ENCODE assay signal across 9 cellular contexts in the genomic region with DNA sequence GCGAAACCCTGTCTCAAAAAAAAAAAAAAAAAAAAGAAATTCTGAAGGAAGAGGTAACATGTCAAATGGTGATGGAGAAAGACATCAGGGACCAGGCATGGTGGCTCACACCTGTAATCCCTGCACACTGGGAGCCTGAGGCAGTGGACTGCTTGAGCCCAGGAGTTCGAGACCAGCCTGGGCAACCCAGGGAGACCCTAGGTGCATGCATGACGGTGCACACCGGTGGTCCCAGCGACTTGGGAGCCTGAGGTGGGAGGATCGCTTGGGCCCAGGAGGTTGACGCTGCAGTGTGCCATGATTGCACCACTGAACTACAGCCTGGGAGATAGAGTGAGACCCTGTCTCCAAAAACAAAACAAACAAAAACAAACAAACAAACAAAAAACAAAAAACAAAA. TPM values are rescaled to one million over a fixed set of nuclear protein-coding genes. Genes with fewer than 3 reads are reported as not detected.
DNase-seq lines count a peak whose midpoint lies in the region; ATAC-seq and TF ChIP-seq lines count a peak whose summit lies in the region.
"Had no signal": no experiment of that assay in that cellular context is flagged by ENCODE, and none has a peak within 500 bp of the region (broad histone marks: within the 10 kb centered on the region; RNA-seq: fewer than 3 reads in every experiment).

No MANE protein-coding gene starts in this region.

- no peaks in the 10 kb centered on the region for H3K27me3 Mint-ChIP-seq in stimulated activated naive CD8-positive, alpha-beta T cell treated with anti-CD3 and anti-CD28 coated beads, Interleukin-15, Interleukin-2, amounts not matched to agents 100 ng/mL and 50 ng/mL, for 24 hours
- H3K27me3 Mint-ChIP-seq in activated T-helper 1 cell treated with anti-CD3 and anti-CD28 coated beads, Interleukin-12 subunit alpha, Interleukin-12 subunit beta, Interleukin-2, Interleukin-4 antibody, amounts not matched to agents 30 ng/mL and 10 ng/mL and 1 ng/mL, durations not matched to agents 14 hours and 24 hours and 36 hours (ENCODE audit: insufficient read depth): no peaks in the 10 kb centered on the region

- H3K4me1 ChIP-seq in lower lobe of right lung: peaks cover 39% of the 10 kb centered on the region

- H3K27me3 ChIP-seq in lower lobe of right lung (ENCODE audit: low read depth) (no peaks in the 10 kb centered on the region), WERI-Rb-1 (ENCODE audit: insufficient read depth, low read depth, severe bottlenecking) (no peaks in the 10 kb centered on the region)

- ATAC-seq in stimulated activated naive CD8-positive, alpha-beta T cell treated with anti-CD3 and anti-CD28 coated beads, Interleukin-15, Interleukin-2, amounts not matched to agents 100 U/mL and 50 U/mL, for 24 hours: no peak
- no peak for ATAC-seq in lower lobe of right lung

- H3K4me3 Mint-ChIP-seq in stimulated activated naive CD8-positive, alpha-beta T cell treated with anti-CD3 and anti-CD28 coated beads, Interleukin-15, Interleukin-2, amounts not matched to agents 100 ng/mL and 50 ng/mL, for 24 hours: peak overlapping the region; percentile 87
- H3K4me3 Mint-ChIP-seq in activated T-helper 1 cell treated with anti-CD3 and anti-CD28 coated beads, Interleukin-12 subunit alpha, Interleukin-12 subunit beta, Interleukin-2, Interleukin-4 antibody, amounts not matched to agents 30 ng/mL and 10 ng/mL and 1 ng/mL, durations not matched to agents 14 hours and 24 hours and 36 hours: peak overlapping the region; percentile 89

- DNase-seq in stimulated activated naive CD8-positive, alpha-beta T cell treated with anti-CD3 and anti-CD28 coated beads, Interleukin-15, Interleukin-2, amounts not matched to agents 100 U/mL and 50 U/mL, for 24 hours: no peak
- DNase-seq in activated T-helper 1 cell treated with anti-CD3 and anti-CD28 coated beads, Interleukin-12 subunit alpha, Interleukin-12 subunit beta, Interleukin-2, Interleukin-4 antibody, amounts not matched to agents 30 ng/mL and 10 ng/mL and 1 ng/mL, durations not matched to agents 14 hours and 24 hours and 36 hours (ENCODE audit: low spot score): no peak
- DNase-seq in lower lobe of right lung (peak; percentile 44), LoVo (ENCODE audit: low spot score) (no peak), NCI-H526 treated with DMSO at 0.1 percent for 48 hours (lab: John Stamatoyannopoulos, UW) (no peak), WERI-Rb-1 (no peak)
- no peak for DNase-seq in stimulated activated CD4-positive, alpha-beta T cell treated with anti-CD3 and anti-CD28 coated beads, Interleukin-2, amount 100 ng/mL, for 24 hours
- DNase-seq: RPMI8226 had no signal

- H3K27ac ChIP-seq in lower lobe of right lung (no peak overlapping the region), WERI-Rb-1 (no peak overlapping the region)

- no peaks in the 10 kb centered on the region for H3K9me3 ChIP-seq in lower lobe of right lung
- no peaks in the 10 kb centered on the region for H3K9me3 ChIP-seq in WERI-Rb-1 (ENCODE audit: severe bottlenecking)

- peaks cover 28% of the 10 kb centered on the region for H3K36me3 Mint-ChIP-seq in stimulated activated naive CD8-positive, alpha-beta T cell treated with anti-CD3 and anti-CD28 coated beads, Interleukin-15, Interleukin-2, amounts not matched to agents 100 ng/mL and 50 ng/mL, for 24 hours (ENCODE audit: low read depth)
- H3K36me3 Mint-ChIP-seq in activated T-helper 1 cell treated with anti-CD3 and anti-CD28 coated beads, Interleukin-12 subunit alpha, Interleukin-12 subunit beta, Interleukin-2, Interleukin-4 antibody, amounts not matched to agents 30 ng/mL and 10 ng/mL and 1 ng/mL, durations not matched to agents 14 hours and 24 hours and 36 hours (ENCODE audit: low read depth): peaks cover 19% of the 10 kb centered on the region

- H3K9me3 Mint-ChIP-seq in stimulated activated naive CD8-positive, alpha-beta T cell treated with anti-CD3 and anti-CD28 coated beads, Interleukin-15, Interleukin-2, amounts not matched to agents 100 ng/mL and 50 ng/mL, for 24 hours: no peaks in the 10 kb centered on the region
- no peaks in the 10 kb centered on the region for H3K9me3 Mint-ChIP-seq in activated T-helper 1 cell treated with anti-CD3 and anti-CD28 coated beads, Interleukin-12 subunit alpha, Interleukin-12 subunit beta, Interleukin-2, Interleukin-4 antibody, amounts not matched to agents 30 ng/mL and 10 ng/mL and 1 ng/mL, durations not matched to agents 14 hours and 24 hours and 36 hours

- intact Hi-C loops in activated T-helper 1 cell treated with anti-CD3 and anti-CD28 coated beads, Interleukin-12 subunit alpha, Interleukin-12 subunit beta, Interleukin-2, Interleukin-4 antibody, amounts not matched to agents 30 ng/mL and 10 ng/mL and 1 ng/mL, durations not matched to agents 14 hours and 24 hours and 36 hours (cut with micrococcal nuclease): loop anchor here (5.0 kb wide), 1 partner anchor 78 kb away; no protein-coding TSS in a partner anchor
- intact Hi-C loops in lower lobe of right lung (cut with DNase I): no loop called here

- H3K4me3 ChIP-seq in lower lobe of right lung (no peak overlapping the region), WERI-Rb-1 (ENCODE audit: low read depth, low read length) (no peak overlapping the region)

- H3K36me3 ChIP-seq in lower lobe of right lung: peaks cover 6% of the 10 kb centered on the region
- H3K36me3 ChIP-seq in WERI-Rb-1: peaks cover 18% of the 10 kb centered on the region

- H3K4me1 Mint-ChIP-seq in stimulated activated naive CD8-positive, alpha-beta T cell treated with anti-CD3 and anti-CD28 coated beads, Interleukin-15, Interleukin-2, amounts not matched to agents 100 ng/mL and 50 ng/mL, for 24 hours (ENCODE audit: low read depth): peaks cover 59% of the 10 kb centered on the region
- H3K4me1 Mint-ChIP-seq in activated T-helper 1 cell treated with anti-CD3 and anti-CD28 coated beads, Interleukin-12 subunit alpha, Interleukin-12 subunit beta, Interleukin-2, Interleukin-4 antibody, amounts not matched to agents 30 ng/mL and 10 ng/mL and 1 ng/mL, durations not matched to agents 14 hours and 24 hours and 36 hours (ENCODE audit: low read depth): peaks cover 47% of the 10 kb centered on the region

- H3K27ac Mint-ChIP-seq in stimulated activated naive CD8-positive, alpha-beta T cell treated with anti-CD3 and anti-CD28 coated beads, Interleukin-15, Interleukin-2, amounts not matched to agents 100 ng/mL and 50 ng/mL, for 24 hours: no peak overlapping the region
- no peak overlapping the region for H3K27ac Mint-ChIP-seq in activated T-helper 1 cell treated with anti-CD3 and anti-CD28 coated beads, Interleukin-12 subunit alpha, Interleukin-12 subunit beta, Interleukin-2, Interleukin-4 antibody, amounts not matched to agents 30 ng/mL and 10 ng/mL and 1 ng/mL, durations not matched to agents 14 hours and 24 hours and 36 hours

- no peak for TF ChIP-seq CTCF in lower lobe of right lung (IDR thresholded peaks at IDR 0.05)
- TF ChIP-seq CTCF in WERI-Rb-1 (IDR thresholded peaks at IDR 0.05; ENCODE audit: low read depth, low read length): no peak

RNA-seq across cellular contexts. Expression of a gene that starts 1.8 kb away (rescaled TPM):
- 27.4 and 30.3 TPM in 2 replicates for total RNA-seq in activated T-helper 1 cell treated with anti-CD3 and anti-CD28 coated beads, Interleukin-12 subunit alpha, Interleukin-12 subunit beta, Interleukin-2, Interleukin-4 antibody, amounts not matched to agents 30 ng/mL and 10 ng/mL and 1 ng/mL, durations not matched to agents 14 hours and 24 hours and 36 hours
- 24.1 TPM for total RNA-seq in lower lobe of right lung

RNA-seq across cellular contexts. Expression of a gene that starts 21.1 kb away (rescaled TPM):
- 0.34 TPM in 1 of 2 replicates, not detected in the other for total RNA-seq in activated T-helper 1 cell treated with anti-CD3 and anti-CD28 coated beads, Interleukin-12 subunit alpha, Interleukin-12 subunit beta, Interleukin-2, Interleukin-4 antibody, amounts not matched to agents 30 ng/mL and 10 ng/mL and 1 ng/mL, durations not matched to agents 14 hours and 24 hours and 36 hours
- total RNA-seq in lower lobe of right lung: 0.95 TPM
